Comparison of ENCODE assay signal across 19 cellular contexts in genomic region chr20:58871533-58872102, GRCh38. TPM values are rescaled to one million over a fixed set of nuclear protein-coding genes. Genes with fewer than 3 reads are reported as not detected.
DNase-seq lines count a peak whose midpoint lies in the region; ATAC-seq, FAIRE-seq and TF ChIP-seq lines count a peak whose summit lies in the region.
"Had no signal": no experiment of that assay in that cellular context is flagged by ENCODE, and none has a peak within 500 bp of the region (broad histone marks: within the 10 kb centered on the region; RNA-seq: fewer than 3 reads in every experiment).

No MANE protein-coding gene starts in this region.

- H3K4me1 ChIP-seq in HepG2 (ENCODE audit: insufficient read depth, low read length) (peaks cover 11% of the 10 kb centered on the region), right lobe of liver (no peaks in the 10 kb centered on the region), left lung (no peaks in the 10 kb centered on the region)

- H3K4me3 Mint-ChIP-seq in T-helper 17 cell = no peak overlapping the region
- H3K4me3 Mint-ChIP-seq: CD8-positive, alpha-beta memory T cell; H9 had no signal

- no peak for DNase-seq in HepG2 (ENCODE audit: low spot score)
- no peak for DNase-seq in right lobe of liver
- DNase-seq in T-helper 17 cell = no peak
- DNase-seq in left lung = no peak
- DNase-seq in WERI-Rb-1 = no peak
- no peak for DNase-seq in foreskin melanocyte
- DNase-seq: C1 segment of cervical spinal cord; CD8-positive, alpha-beta memory T cell; DND-41; H9; NCI-H1092 treated with DMSO at 0.1 percent for 48 hours; NCI-H146; NCI-H2029 treated with DMSO at 0.1 percent for 48 hours; NCI-H446 treated with DMSO at 0.1 percent for 48 hours; NCI-H774 had no signal

- CTCF ChIA-PET in HepG2 (lab: Yijun Ruan, JAX; ENCODE audit: low intra/inter-chr PET ratio, low total read pairs) = interaction anchor here (1.1 to 3.9 kb wide), 4 partner anchors 336 to 530 kb away, joined by 4 to 80 read pairs (median 11); no protein-coding TSS in a partner anchor

- H3K27ac ChIP-seq in HepG2 (ENCODE audit: extremely low read length, insufficient read depth, low read length) = no peak overlapping the region
- H3K27ac ChIP-seq in right lobe of liver = no peak overlapping the region
- no peak overlapping the region for H3K27ac ChIP-seq in left lung
- no peak overlapping the region for H3K27ac ChIP-seq in WERI-Rb-1
- H3K27ac ChIP-seq: HL-60, RWPE1 had no signal

- ATAC-seq in HepG2 = no peak
- no peak for ATAC-seq in right lobe of liver
- no peak for ATAC-seq in T-helper 17 cell
- peak; percentile 15 for ATAC-seq in left lung
- ATAC-seq in GM19467 (IDR thresholded peaks at IDR 0.05; ENCODE audit: unreplicated experiment) = no peak

- H3K27me3 Mint-ChIP-seq in T-helper 17 cell = no peaks in the 10 kb centered on the region

- no peak overlapping the region for H3K4me2 ChIP-seq in HepG2 (ENCODE audit: low read depth, low read length)

- in situ Hi-C loops in HepG2 (cut with HindIII; ENCODE audit: extremely low pct_ligation_motif_present, low pct_unique_long_range_greater_than_20kb) = loop anchor here (5.0 kb wide), 2 partner anchors 351 to 531 kb away; no protein-coding TSS in a partner anchor

- TF ChIP-seq CTCF in HepG2 (CRISPR knock-in tag; IDR thresholded peaks at IDR 0.05) (no peak), right lobe of liver (IDR thresholded peaks at IDR 0.05) (no peak), left lung (IDR thresholded peaks at IDR 0.05) (no peak), WERI-Rb-1 (IDR thresholded peaks at IDR 0.05; ENCODE audit: low read depth, low read length) (no peak)

- intact Hi-C loops in HepG2 (cut with micrococcal nuclease; ENCODE audit: unreplicated experiment) (loop anchor here (5.0 kb wide), 1 partner anchor 531 kb away; no protein-coding TSS in a partner anchor), right lobe of liver (cut with DNase I) (no loop called here), left lung (cut with DNase I) (no loop called here)

- no peak overlapping the region for H2AFZ ChIP-seq in HepG2 (ENCODE audit: low read length)

- peak overlapping the region; percentile 69 for H3K27ac Mint-ChIP-seq in T-helper 17 cell
- H3K27ac Mint-ChIP-seq: H9 had no signal

- FAIRE-seq in HepG2 (lab: Jason Lieb, UNC) = no peak

- peaks cover 6% of the 10 kb centered on the region for H3K4me1 Mint-ChIP-seq in T-helper 17 cell

- H3K4me3 ChIP-seq in HepG2 (replicated peaks in 1 of 3; ENCODE audit: insufficient read depth in 1 of 3, low read depth in 2 of 3, low read length in 3 of 3) (no peak overlapping the region), right lobe of liver (no peak overlapping the region), left lung (no peak overlapping the region), WERI-Rb-1 (ENCODE audit: low read depth, low read length) (no peak overlapping the region)

- WGBS in HepG2 (ENCODE audit: low lambda C conversion rate) = 21% methylated on average over 8 of the region's 8 CpGs
- no CpG with 5 or more reads among the region's 8 CpGs for WGBS in right lobe of liver (ENCODE audit: insufficient coverage, low coverage, low lambda C conversion rate, missing lambda C conversion rate)

- TF ChIP-seq POLR2A in HepG2 (IDR thresholded peaks at IDR 0.05; ENCODE audit: insufficient read depth in 1 of 2, low read depth in 2 of 2, low read length in 2 of 2) = no peak
- TF ChIP-seq POLR2A in right lobe of liver (IDR thresholded peaks at IDR 0.05) = no peak

- H3K79me2 ChIP-seq in HepG2 (ENCODE audit: insufficient read depth, low read length) = no peaks in the 10 kb centered on the region

- POLR2A ChIA-PET in HepG2 (lab: Yijun Ruan, JAX) = interaction anchor here (1.5 kb wide), 1 partner anchor 161 kb away, joined by 6 read pairs; the partner anchor contains the start of gene ATP5F1E

- H3K36me3 Mint-ChIP-seq in T-helper 17 cell (ENCODE audit: low read depth) = peaks cover 2% of the 10 kb centered on the region

- TF ChIP-seq EP300 in HepG2 (IDR thresholded peaks at IDR 0.05; ENCODE audit: low read depth in 2 of 2, low read length in 2 of 2) (no peak), HepG2 (CRISPR knock-in tag; IDR thresholded peaks at IDR 0.05; ENCODE audit: borderline replicate concordance) (no peak)

- BruUV-seq in HepG2 (replicated peaks; lab: Mats Ljungman, UMichigan) = no TSS peak

- no peaks in the 10 kb centered on the region for H4K20me1 ChIP-seq in HepG2 (ENCODE audit: insufficient read depth, low read length)

- no peak overlapping the region for H3K9ac ChIP-seq in HepG2 (ENCODE audit: insufficient read depth, low read depth, low read length)

- H3K9me3 ChIP-seq in HepG2 (ENCODE audit: low read length) = no peaks in the 10 kb centered on the region
- H3K9me3 ChIP-seq in right lobe of liver = no peaks in the 10 kb centered on the region
- no peaks in the 10 kb centered on the region for H3K9me3 ChIP-seq in T-helper 17 cell (ENCODE audit: control insufficient read depth, low read length, poor library complexity, severe bottlenecking)
- no peaks in the 10 kb centered on the region for H3K9me3 ChIP-seq in left lung
- no peaks in the 10 kb centered on the region for H3K9me3 ChIP-seq in WERI-Rb-1 (ENCODE audit: severe bottlenecking)

- no peak for TF ChIP-seq RAD21 in HepG2 (CRISPR knock-in tag; IDR thresholded peaks at IDR 0.05)

- no peaks in the 10 kb centered on the region for H3K36me3 ChIP-seq in HepG2 (replicated peaks in 1 of 2; ENCODE audit: control insufficient read depth in 1 of 2, insufficient read depth in 2 of 2, low read length in 2 of 2)
- no peaks in the 10 kb centered on the region for H3K36me3 ChIP-seq in right lobe of liver
- H3K36me3 ChIP-seq in left lung = no peaks in the 10 kb centered on the region
- H3K36me3 ChIP-seq in WERI-Rb-1 = no peaks in the 10 kb centered on the region

- H3K27me3 ChIP-seq in HepG2 (ENCODE audit: control insufficient read depth in 1 of 2, insufficient read depth in 2 of 2, low read length in 2 of 2) (peaks cover 0 to 17% of the 10 kb centered on the region in 2 experiments; a peak in 3 of 5 replicates), right lobe of liver (no peaks in the 10 kb centered on the region), left lung (peaks cover 0 to 11% of the 10 kb centered on the region in 2 donors), WERI-Rb-1 (ENCODE audit: insufficient read depth, low read depth, severe bottlenecking) (no peaks in the 10 kb centered on the region)

RNA-seq across cellular contexts. Expression of gene GNAS, which starts 19.1 kb away (rescaled TPM):
- total RNA-seq in HepG2 (2016; rRNA removed; fragmentation: Illumina TruSeq; extraction: Trizol) = 382 and 407 TPM in 2 replicates
- total RNA-seq in HepG2 (2016; cell fraction: cytosol; rRNA removed; fragmentation: Illumina TruSeq; extraction: Trizol; ENCODE audit: low read depth) = 604 and 617 TPM in 2 replicates
- total RNA-seq in HepG2 (2016; cell fraction: insoluble cytoplasmic fraction; rRNA removed; fragmentation: Illumina TruSeq; extraction: Trizol) = 369 and 397 TPM in 2 replicates
- total RNA-seq in HepG2 (2016; cell fraction: membrane; rRNA removed; fragmentation: Illumina TruSeq; extraction: Trizol) = 887 and 1,010 TPM in 2 replicates
- 281 and 324 TPM in 2 replicates for total RNA-seq in HepG2 (2016; cell fraction: nucleus; rRNA removed; fragmentation: Illumina TruSeq; extraction: Trizol)
- 1,008 and 1,029 TPM in 2 replicates for polyA plus RNA-seq in HepG2 (2011; rRNA removed)
- polyA plus RNA-seq in HepG2 (2011; cell fraction: cytosol; rRNA removed) = 1,419 and 1,481 TPM in 2 replicates
- 1,285 and 1,363 TPM in 2 replicates for polyA plus RNA-seq in HepG2 (2011; cell fraction: nucleus; rRNA removed)
- polyA plus RNA-seq in HepG2 (2012) = 1,216 and 1,583 TPM in 2 replicates
- polyA plus RNA-seq in HepG2 (2016; cell fraction: cytosol; fragmentation: Illumina TruSeq; extraction: Trizol; ENCODE audit: low read depth) = 2,019 and 2,103 TPM in 2 replicates
- 991 and 1,223 TPM in 2 replicates for polyA plus RNA-seq in HepG2 (2016; cell fraction: insoluble cytoplasmic fraction; fragmentation: Illumina TruSeq; extraction: Trizol; ENCODE audit: low read depth)
- 2,245 and 2,285 TPM in 2 replicates for polyA plus RNA-seq in HepG2 (2016; cell fraction: membrane; fragmentation: Illumina TruSeq; extraction: Trizol; ENCODE audit: low read depth)
- 1,096 and 1,140 TPM in 2 replicates for polyA plus RNA-seq in HepG2 (2016; cell fraction: nucleus; fragmentation: Illumina TruSeq; extraction: Trizol; ENCODE audit: insufficient read depth, low read depth)
- polyA minus RNA-seq in HepG2 (2011; rRNA and poly(A)+ RNA removed; ENCODE audit: low replicate concordance) = 1,501 and 1,552 TPM in 2 replicates
- polyA minus RNA-seq in HepG2 (2011; cell fraction: cytosol; rRNA and poly(A)+ RNA removed) = 671 and 731 TPM in 2 replicates
- 391 and 498 TPM in 2 replicates for polyA minus RNA-seq in HepG2 (2011; cell fraction: nucleus; rRNA and poly(A)+ RNA removed)
- 100 to 1,000 TPM; 254 to 400 (median 287) TPM for total RNA-seq in right lobe of liver
- total RNA-seq in T-helper 17 cell = 1,000 to 10,000 TPM in 1 of 2 donors, 100 to 1,000 TPM in 1; 755 to 1,096 TPM
- 1,000 to 10,000 TPM in 1 of 2 donors, 100 to 1,000 TPM in 1; 723 to 1,158 TPM for total RNA-seq in left lung

RNA-seq across cellular contexts. Expression of gene GNAS-AS1, which starts 20.9 kb away (rescaled TPM):
- total RNA-seq in HepG2 (2016; rRNA removed; fragmentation: Illumina TruSeq; extraction: Trizol) (not detected in 2 replicates), right lobe of liver (under 1 TPM in 3 of 6 experiments, not detected in 3; 0.23 to 0.37 (median 0.27) TPM), T-helper 17 cell (under 1 TPM in 1 of 2 donors, not detected in 1; 0.72 TPM), left lung (1 to 10 TPM; 1.5 TPM)
- total RNA-seq in HepG2 (2016; cell fraction: cytosol; rRNA removed; fragmentation: Illumina TruSeq; extraction: Trizol; ENCODE audit: low read depth) = not detected in 2 replicates
- total RNA-seq in HepG2 (2016; cell fraction: insoluble cytoplasmic fraction; rRNA removed; fragmentation: Illumina TruSeq; extraction: Trizol) = not detected in 2 replicates
- total RNA-seq in HepG2 (2016; cell fraction: membrane; rRNA removed; fragmentation: Illumina TruSeq; extraction: Trizol) = not detected in 2 replicates
- not detected in 2 replicates for total RNA-seq in HepG2 (2016; cell fraction: nucleus; rRNA removed; fragmentation: Illumina TruSeq; extraction: Trizol)
- polyA plus RNA-seq in HepG2 (2011; rRNA removed) = not detected in 2 replicates
- not detected in 2 replicates for polyA plus RNA-seq in HepG2 (2011; cell fraction: cytosol; rRNA removed)
- 0.06 and 0.23 TPM in 2 replicates for polyA plus RNA-seq in HepG2 (2011; cell fraction: nucleus; rRNA removed)
- polyA plus RNA-seq in HepG2 (2012) = not detected in 2 replicates
- not detected in 2 replicates for polyA plus RNA-seq in HepG2 (2016; cell fraction: cytosol; fragmentation: Illumina TruSeq; extraction: Trizol; ENCODE audit: low read depth)
- not detected in 2 replicates for polyA plus RNA-seq in HepG2 (2016; cell fraction: insoluble cytoplasmic fraction; fragmentation: Illumina TruSeq; extraction: Trizol; ENCODE audit: low read depth)
- not detected in 2 replicates for polyA plus RNA-seq in HepG2 (2016; cell fraction: membrane; fragmentation: Illumina TruSeq; extraction: Trizol; ENCODE audit: low read depth)
- polyA plus RNA-seq in HepG2 (2016; cell fraction: nucleus; fragmentation: Illumina TruSeq; extraction: Trizol; ENCODE audit: insufficient read depth, low read depth) = not detected in 2 replicates
- 0.49 TPM in 1 of 2 replicates, not detected in the other for polyA minus RNA-seq in HepG2 (2011; rRNA and poly(A)+ RNA removed; ENCODE audit: low replicate concordance)
- polyA minus RNA-seq in HepG2 (2011; cell fraction: cytosol; rRNA and poly(A)+ RNA removed) = not detected in 2 replicates
- 0.26 and 0.37 TPM in 2 replicates for polyA minus RNA-seq in HepG2 (2011; cell fraction: nucleus; rRNA and poly(A)+ RNA removed)
- total RNA-seq: G401 had no signal
- polyA plus RNA-seq: CD8-positive, alpha-beta memory T cell had no signal
